Comparison of ENCODE assay signal across 16 cellular contexts in genomic region chr4:69787879-69788278, GRCh38. TPM values are rescaled to one million over a fixed set of nuclear protein-coding genes. Genes with fewer than 3 reads are reported as not detected.
DNase-seq lines count a peak whose midpoint lies in the region; ATAC-seq, FAIRE-seq and TF ChIP-seq lines count a peak whose summit lies in the region.
"Had no signal": no experiment of that assay in that cellular context is flagged by ENCODE, and none has a peak within 500 bp of the region (broad histone marks: within the 10 kb centered on the region; RNA-seq: fewer than 3 reads in every experiment).

No MANE protein-coding gene starts in this region.

- FAIRE-seq in frontal cortex (lab: Jason Lieb, UNC) = no peak

- no peaks in the 10 kb centered on the region; a peak in 1 of 4 replicates for H3K4me1 ChIP-seq in SK-N-SH (ENCODE audit: control insufficient read depth in 1 of 2, insufficient read depth in 2 of 2, low read depth in 1 of 2, low read length in 1 of 2)

- CTCF ChIA-PET in SK-N-SH (lab: Yijun Ruan, JAX) = interaction anchor here (0.7 kb wide), 1 partner anchor 1565 kb away, joined by 3 read pairs; no protein-coding TSS in a partner anchor

- H3K27ac ChIP-seq in SK-N-SH (ENCODE audit: low read depth in 2 of 2, low read length in 1 of 2) = peak overlapping the region; percentile 11 to 75; a peak in 3 of 4 replicates
- H3K27ac ChIP-seq in epithelial cell of prostate = peak overlapping the region; percentile 69

- no peaks in the 10 kb centered on the region for H3K27me3 ChIP-seq in MG63
- no peaks in the 10 kb centered on the region for H3K27me3 ChIP-seq in SK-N-SH (ENCODE audit: insufficient read depth)

- peak overlapping the region; percentile 60; the same call in 1 of the 2 replicates for H3K9ac ChIP-seq in SK-N-SH

- peak overlapping the region; percentile 66 for H3K4me2 ChIP-seq in SK-N-SH

- peak; percentile 18 to 77; a peak in 2 of 4 replicates for TF ChIP-seq EP300 in SK-N-SH (IDR thresholded peaks at IDR 0.05; ENCODE audit: borderline replicate concordance in 1 of 2, low read depth in 1 of 2, low read length in 1 of 2)

- H4K20me1 ChIP-seq in SK-N-SH (ENCODE audit: insufficient read depth) = no peaks in the 10 kb centered on the region

- H3F3A ChIP-seq in SK-N-SH (replicated peaks; ENCODE audit: insufficient read depth) = peaks cover 28% of the 10 kb centered on the region

- H3K36me3 ChIP-seq in MG63 (no peaks in the 10 kb centered on the region), SK-N-SH (replicated peaks in 1 of 2; ENCODE audit: control insufficient read depth in 1 of 2, insufficient read depth in 2 of 2, low read length in 1 of 2) (no peaks in the 10 kb centered on the region)

- no peak for TF ChIP-seq RAD21 in SK-N-SH (IDR thresholded peaks at IDR 0.05; ENCODE audit: low read length)

- H3K9me3 ChIP-seq in MG63 = no peaks in the 10 kb centered on the region
- H3K9me3 ChIP-seq in SK-N-SH = no peaks in the 10 kb centered on the region

- POLR2A ChIA-PET in SK-N-SH (lab: Yijun Ruan, JAX) = no interaction called here

- peak; percentile 2 for DNase-seq in MG63
- DNase-seq in SK-N-SH = no peak
- peak; percentile 36 for DNase-seq in epithelial cell of prostate (ENCODE audit: low read depth, low spot score)
- peak; percentile 23 for DNase-seq in skeletal muscle cell (ENCODE audit: low read depth)
- DNase-seq in islet precursor cell = no peak
- DNase-seq in frontal cortex (ENCODE audit: low spot score in 2 of 2) = no peak
- DNase-seq: CD8-positive, alpha-beta memory T cell; H9; MV-4-11; NCI-H1417 treated with DMSO at 0.1 percent for 48 hours; NCI-H2081; NCI-H2227 treated with DMSO at 0.1 percent for 48 hours; NCI-H526; OCI-M1 had no signal

- no peak overlapping the region for H2AFZ ChIP-seq in SK-N-SH (ENCODE audit: low read depth)

- TF ChIP-seq CTCF in SK-N-SH (IDR thresholded peaks at IDR 0.05) = no peak

- H3K4me3 ChIP-seq in MG63 = no peak overlapping the region
- H3K4me3 ChIP-seq in SK-N-SH (ENCODE audit: low read depth in 2 of 2, low read length in 1 of 2) = peak overlapping the region; percentile 17 to 38; a peak in 3 of 4 replicates
- H3K4me3 ChIP-seq in skeletal muscle cell (ENCODE audit: low read depth, low read length) = no peak overlapping the region

- no peak for ATAC-seq in HG03039 (IDR thresholded peaks at IDR 0.05; ENCODE audit: unreplicated experiment)

- H3K9me2 ChIP-seq in SK-N-SH = no peaks in the 10 kb centered on the region

- H3K79me2 ChIP-seq in SK-N-SH (ENCODE audit: insufficient read depth) = peaks cover 47% of the 10 kb centered on the region

TF ChIP-seq in SK-N-SH, 30 proteins besides CTCF, POLR2A, EP300 and RAD21:
- peak; percentile 74 for TF ChIP-seq NFIC (IDR thresholded peaks at IDR 0.05; ENCODE audit: borderline replicate concordance)
- peak; percentile 49 for TF ChIP-seq JUND (IDR thresholded peaks at IDR 0.05)
- peak; percentile 36; the same call in 1 of the 2 replicates for TF ChIP-seq TEAD4 (IDR thresholded peaks at IDR 0.05; ENCODE audit: borderline replicate concordance, insufficient read depth)
- TF ChIP-seq CHD2 (IDR thresholded peaks at IDR 0.05; ENCODE audit: low read length, partially characterized antibody) = no peak
- TF ChIP-seq GATA2 (CRISPR knock-in tag; IDR thresholded peaks at IDR 0.05) = no peak
- no peak for TF ChIP-seq USF2 (IDR thresholded peaks at IDR 0.05; ENCODE audit: borderline replicate concordance, low read depth, low read length)
- TF ChIP-seq TCF12 (IDR thresholded peaks at IDR 0.05) = peak; percentile 80
- peak; percentile 81 for TF ChIP-seq PBX3 (IDR thresholded peaks at IDR 0.05)
- TF ChIP-seq FOSL2 (IDR thresholded peaks at IDR 0.05; ENCODE audit: borderline replicate concordance, low read depth) = peak; percentile 49; the same call in 1 of the 2 replicates
TF ChIP-seq in SK-N-SH: peak in this region for 6.

RNA-seq across cellular contexts. Expression of gene SULT1B1, which starts 27.5 kb away (rescaled TPM):
- 0.03 TPM in 1 of 2 replicates, not detected in the other for total RNA-seq in MG63 (2014; rRNA removed; shearing (Covaris generic); ENCODE audit: low replicate concordance)
- 14.7 and 22.4 TPM in 2 replicates for polyA plus RNA-seq in SK-N-SH (2012; rRNA removed)
- 20.7 and 28.2 TPM in 2 replicates for polyA plus RNA-seq in SK-N-SH (2012; cell fraction: cytosol; rRNA removed)
- polyA plus RNA-seq in SK-N-SH (2012; cell fraction: nucleus; rRNA removed) = 12.9 and 33.9 TPM in 2 replicates
- total RNA-seq in frontal cortex = 0.41 TPM
- total RNA-seq: H9 had no signal
- polyA plus RNA-seq: BJ had no signal

Comparison
In these comparisons a context has a peak if more than half of its experiments do, and no peak if none do; other contexts are left out.
1. DNase-seq: peak in MG63 (single experiment), epithelial cell of prostate (single experiment) and skeletal muscle cell (single experiment); none in SK-N-SH (single experiment), islet precursor cell (single experiment) and frontal cortex (0 of 2).
2. H3K4me3 ChIP-seq: peak in SK-N-SH (2 of 2); none in MG63 (single experiment) and skeletal muscle cell (single experiment).